In genomic region chr12:94575024-94575423, GRCh38 we compare ENCODE assay signal across 22 cellular contexts.
"Had no signal": no experiment of that assay in that cellular context is flagged by ENCODE, and none has a peak within 500 bp of the region (broad histone marks: within the 10 kb centered on the region; RNA-seq: fewer than 3 reads in every experiment).

No MANE protein-coding gene starts in this region.

- H3K36me3 Mint-ChIP-seq: activated naive CD8-positive, alpha-beta T cell had no signal

- H3K27me3 ChIP-seq: adrenal gland, ascending aorta, brain microvascular endothelial cell, foreskin keratinocyte, ovary, right atrium auricular region, spleen, tibial artery had no signal

- H3K9me3 Mint-ChIP-seq: dendritic cell treated with granulocyte-macrophage colony-stimulating factor and Interleukin-4, amounts not matched to agents 40 ng/mL and 50 ng/mL, for 4 days; naive thymus-derived CD4-positive, alpha-beta T cell had no signal

- H3K9me3 ChIP-seq: adrenal gland, ascending aorta, left ventricle myocardium inferior, ovary, psoas muscle, right atrium auricular region, spleen, tibial artery had no signal

- DNase-seq: activated CD4-positive, alpha-beta T cell treated with anti-CD3 and anti-CD28 coated beads for 1 hour; activated CD4-positive, alpha-beta T cell treated with anti-CD3 and anti-CD28 coated beads, Interleukin-2, amount 50 U/mL, for 1 hour; activated CD8-positive, alpha-beta T cell treated with anti-CD3 and anti-CD28 coated beads, Interleukin-2, amount 10 ng/mL, durations not matched to agents 7 days and 5 days; activated gamma-delta T cell treated with Interleukin-2 at 50 U/mL for 16 hours; activated T-cell treated with anti-CD3 and anti-CD28 coated beads, Interleukin-2, amount 50 U/mL, for 1 hour; brain microvascular endothelial cell; caudate nucleus; effector CD4-positive, alpha-beta T cell; foreskin keratinocyte; left ventricle myocardium inferior; naive thymus-derived CD4-positive, alpha-beta T cell; ovary; psoas muscle; spleen; stimulated activated CD4-positive, alpha-beta T cell treated with anti-CD3 and anti-CD28 coated beads, Interleukin-4, amount 100 ng/mL, for 1 hour; stimulated activated naive CD4-positive, alpha-beta T cell treated with Interleukin-2 at 50 U/mL for 16 hours; tibial artery had no signal

- H3K27ac Mint-ChIP-seq: activated CD8-positive, alpha-beta T cell treated with anti-CD3 and anti-CD28 coated beads, Interleukin-2, amount 10 ng/mL, durations not matched to agents 7 days and 5 days; activated naive CD8-positive, alpha-beta T cell; dendritic cell treated with granulocyte-macrophage colony-stimulating factor and Interleukin-4, amounts not matched to agents 40 ng/mL and 50 ng/mL, for 4 days; naive thymus-derived CD4-positive, alpha-beta T cell had no signal

- H3K36me3 ChIP-seq: brain microvascular endothelial cell, ovary, right atrium auricular region had no signal

- H3K4me1 ChIP-seq: ascending aorta, psoas muscle, tibial artery had no signal

- H3K4me3 ChIP-seq: adrenal gland, ascending aorta, left ventricle myocardium inferior, ovary, psoas muscle, right atrium auricular region, spleen, tibial artery had no signal

- H3K27me3 Mint-ChIP-seq: dendritic cell treated with granulocyte-macrophage colony-stimulating factor and Interleukin-4, amounts not matched to agents 40 ng/mL and 50 ng/mL, for 4 days had no signal

- H3K4me1 Mint-ChIP-seq: naive thymus-derived CD4-positive, alpha-beta T cell had no signal

- H3K4me3 Mint-ChIP-seq: activated CD8-positive, alpha-beta T cell treated with anti-CD3 and anti-CD28 coated beads, Interleukin-2, amount 10 ng/mL, durations not matched to agents 7 days and 5 days; activated naive CD8-positive, alpha-beta T cell; dendritic cell treated with granulocyte-macrophage colony-stimulating factor and Interleukin-4, amounts not matched to agents 40 ng/mL and 50 ng/mL, for 4 days; naive thymus-derived CD4-positive, alpha-beta T cell had no signal

- ATAC-seq: activated CD8-positive, alpha-beta T cell treated with anti-CD3 and anti-CD28 coated beads, Interleukin-2, amount 10 ng/mL, durations not matched to agents 7 days and 5 days; foreskin keratinocyte; naive thymus-derived CD4-positive, alpha-beta T cell had no signal

- H3K27ac ChIP-seq: adrenal gland, ascending aorta, brain microvascular endothelial cell, foreskin keratinocyte, left ventricle myocardium inferior, ovary, psoas muscle, right atrium auricular region, spleen, tibial artery had no signal
